Comparison of ENCODE assay signal across 1 cellular context in genomic region chr13:41454170-41454569, GRCh38.
TF ChIP-seq lines count a peak whose summit lies in the region.

No MANE protein-coding gene starts in this region.

TF ChIP-seq in K562, 482 proteins besides CTCF, POLR2A, EP300 and RAD21:
- TF ChIP-seq EWSR1 (IDR thresholded peaks at IDR 0.05; ENCODE audit: borderline replicate concordance, low read depth, partially characterized antibody) (no peak), MTA3 (IDR thresholded peaks at IDR 0.05; ENCODE audit: borderline replicate concordance) (no peak), GATA2 (CRISPR knock-in tag; IDR thresholded peaks at IDR 0.05) (no peak)
- TF ChIP-seq, protein P1, sequence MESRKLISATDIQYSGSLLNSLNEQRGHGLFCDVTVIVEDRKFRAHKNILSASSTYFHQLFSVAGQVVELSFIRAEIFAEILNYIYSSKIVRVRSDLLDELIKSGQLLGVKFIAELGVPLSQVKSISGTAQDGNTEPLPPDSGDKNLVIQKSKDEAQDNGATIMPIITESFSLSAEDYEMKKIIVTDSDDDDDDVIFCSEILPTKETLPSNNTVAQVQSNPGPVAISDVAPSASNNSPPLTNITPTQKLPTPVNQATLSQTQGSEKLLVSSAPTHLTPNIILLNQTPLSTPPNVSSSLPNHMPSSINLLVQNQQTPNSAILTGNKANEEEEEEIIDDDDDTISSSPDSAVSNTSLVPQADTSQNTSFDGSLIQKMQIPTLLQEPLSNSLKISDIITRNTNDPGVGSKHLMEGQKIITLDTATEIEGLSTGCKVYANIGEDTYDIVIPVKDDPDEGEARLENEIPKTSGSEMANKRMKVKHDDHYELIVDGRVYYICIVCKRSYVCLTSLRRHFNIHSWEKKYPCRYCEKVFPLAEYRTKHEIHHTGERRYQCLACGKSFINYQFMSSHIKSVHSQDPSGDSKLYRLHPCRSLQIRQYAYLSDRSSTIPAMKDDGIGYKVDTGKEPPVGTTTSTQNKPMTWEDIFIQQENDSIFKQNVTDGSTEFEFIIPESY (CRISPR knock-in tag; IDR thresholded peaks at IDR 0.05), result peak; percentile 60
